1 cellular context compared by ENCODE assay signal in the genomic region with DNA sequence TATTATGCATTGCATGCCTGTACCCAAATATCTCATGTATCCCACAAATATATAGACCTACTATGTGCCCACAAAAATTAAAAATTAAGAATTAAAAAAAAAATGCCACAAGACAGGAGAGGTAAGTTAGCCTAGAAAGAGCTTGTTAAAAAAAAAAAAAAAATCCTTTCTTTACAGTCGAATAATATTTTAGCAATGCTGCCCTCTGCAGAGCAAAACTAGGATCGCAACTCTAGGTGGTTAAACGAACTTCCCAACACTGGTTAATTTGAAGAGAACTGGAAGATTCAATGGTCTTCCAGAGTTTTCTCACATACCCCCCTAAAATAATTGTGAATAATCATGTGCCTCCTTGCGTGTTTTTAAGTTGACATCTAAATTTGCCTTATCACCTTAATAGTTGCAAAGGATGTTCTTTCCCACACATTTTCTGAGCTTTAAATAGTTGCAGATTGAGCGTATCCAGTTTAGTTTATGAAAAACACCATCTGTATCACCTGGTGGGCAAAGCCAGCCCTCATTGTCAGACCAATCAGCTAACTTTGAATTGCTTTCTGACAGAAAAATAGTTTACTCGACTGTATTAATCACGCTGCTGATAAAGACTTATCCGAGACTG.
TF ChIP-seq lines count a peak whose summit lies in the region.

No MANE protein-coding gene starts in this region.

TF ChIP-seq in HEK293, 187 proteins besides CTCF, POLR2A, EP300 and RAD21 (continued from another document):
- TF ChIP-seq, protein P1, sequence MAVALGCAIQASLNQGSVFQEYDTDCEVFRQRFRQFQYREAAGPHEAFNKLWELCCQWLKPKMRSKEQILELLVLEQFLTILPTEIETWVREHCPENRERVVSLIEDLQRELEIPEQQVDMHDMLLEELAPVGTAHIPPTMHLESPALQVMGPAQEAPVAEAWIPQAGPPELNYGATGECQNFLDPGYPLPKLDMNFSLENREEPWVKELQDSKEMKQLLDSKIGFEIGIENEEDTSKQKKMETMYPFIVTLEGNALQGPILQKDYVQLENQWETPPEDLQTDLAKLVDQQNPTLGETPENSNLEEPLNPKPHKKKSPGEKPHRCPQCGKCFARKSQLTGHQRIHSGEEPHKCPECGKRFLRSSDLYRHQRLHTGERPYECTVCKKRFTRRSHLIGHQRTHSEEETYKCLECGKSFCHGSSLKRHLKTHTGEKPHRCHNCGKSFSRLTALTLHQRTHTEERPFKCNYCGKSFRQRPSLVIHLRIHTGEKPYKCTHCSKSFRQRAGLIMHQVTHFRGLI (tag by site-specific recombination; IDR thresholded peaks at IDR 0.05): no peak
- TF ChIP-seq MEIS1 (CRISPR knock-in tag; IDR thresholded peaks at IDR 0.05; ENCODE audit: borderline replicate concordance) (no peak), ZNF223 (tag by site-specific recombination; IDR thresholded peaks at IDR 0.05) (no peak), ZNF670 (tag by site-specific recombination; IDR thresholded peaks at IDR 0.05; ENCODE audit: low read depth) (no peak), MZF1 (tag by site-specific recombination; IDR thresholded peaks at IDR 0.05; ENCODE audit: borderline replicate concordance) (no peak), ZNF660 (tag by site-specific recombination; IDR thresholded peaks at IDR 0.05) (peak; percentile 33; the same call in 1 of the 2 replicates), ZNF362 (tag by site-specific recombination; IDR thresholded peaks at IDR 0.05) (peak; percentile 92; the same call in 1 of the 2 replicates), KLF8 (tag by site-specific recombination; IDR thresholded peaks at IDR 0.05) (no peak), ZNF510 (tag by site-specific recombination; IDR thresholded peaks at IDR 0.05; ENCODE audit: insufficient replicate concordance) (no peak), ZNF600 (tag by site-specific recombination; IDR thresholded peaks at IDR 0.05) (no peak), ZNF157 (tag by site-specific recombination; IDR thresholded peaks at IDR 0.05) (no peak)
- TF ChIP-seq, protein P2, sequence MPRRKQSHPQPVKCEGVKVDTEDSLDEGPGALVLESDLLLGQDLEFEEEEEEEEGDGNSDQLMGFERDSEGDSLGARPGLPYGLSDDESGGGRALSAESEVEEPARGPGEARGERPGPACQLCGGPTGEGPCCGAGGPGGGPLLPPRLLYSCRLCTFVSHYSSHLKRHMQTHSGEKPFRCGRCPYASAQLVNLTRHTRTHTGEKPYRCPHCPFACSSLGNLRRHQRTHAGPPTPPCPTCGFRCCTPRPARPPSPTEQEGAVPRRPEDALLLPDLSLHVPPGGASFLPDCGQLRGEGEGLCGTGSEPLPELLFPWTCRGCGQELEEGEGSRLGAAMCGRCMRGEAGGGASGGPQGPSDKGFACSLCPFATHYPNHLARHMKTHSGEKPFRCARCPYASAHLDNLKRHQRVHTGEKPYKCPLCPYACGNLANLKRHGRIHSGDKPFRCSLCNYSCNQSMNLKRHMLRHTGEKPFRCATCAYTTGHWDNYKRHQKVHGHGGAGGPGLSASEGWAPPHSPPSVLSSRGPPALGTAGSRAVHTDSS (tag by site-specific recombination; IDR thresholded peaks at IDR 0.05): no peak
